ENCODE assay signal across 12 cellular contexts in the genomic region with DNA sequence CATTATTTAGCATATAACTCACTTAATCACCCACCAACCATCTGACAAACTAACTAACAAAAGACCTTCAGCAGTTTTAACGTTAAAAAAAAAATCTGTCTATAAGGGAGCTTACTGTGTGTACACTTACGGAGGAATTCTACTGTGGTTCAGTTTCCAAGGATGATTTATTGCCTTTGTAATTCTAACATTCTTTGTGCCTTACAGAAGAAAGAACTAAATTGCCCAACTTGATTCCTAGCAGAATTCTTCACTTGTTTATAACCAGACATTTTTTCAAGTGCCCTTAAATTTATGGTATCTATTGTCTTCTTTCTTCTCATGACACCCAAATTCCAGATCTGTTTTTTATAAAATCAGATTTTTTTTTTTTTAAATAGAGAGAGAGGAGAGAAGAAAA.
A peak's percentile ranks its signal among the peaks of the same experiment; 100 is the strongest.
DNase-seq lines count a peak whose midpoint lies in the region; ATAC-seq, FAIRE-seq and TF ChIP-seq lines count a peak whose summit lies in the region.
"Had no signal": no experiment of that assay in that cellular context is flagged by ENCODE, and none has a peak within 500 bp of the region (broad histone marks: within the 10 kb centered on the region; RNA-seq: fewer than 3 reads in every experiment).

No MANE protein-coding gene starts in this region.

- H3K27me3 ChIP-seq in breast epithelium = no peaks in the 10 kb centered on the region
- H3K27me3 ChIP-seq in gastroesophageal sphincter = no peaks in the 10 kb centered on the region

- BruUV-seq in MCF 10A (replicated peaks; lab: Mats Ljungman, UMichigan) = no TSS peak

- intact Hi-C loops in breast epithelium (cut with DNase I; ENCODE audit: low total_unique reads) (no loop called here), MCF 10A (cut with micrococcal nuclease) (no loop called here)

- H3K4me1 ChIP-seq in breast epithelium (no peaks in the 10 kb centered on the region), gastroesophageal sphincter (peaks cover 0 to 4% (median 0%) of the 10 kb centered on the region in 3 donors)

- no peak overlapping the region for H3K4me3 ChIP-seq in breast epithelium
- no peak overlapping the region for H3K4me3 ChIP-seq in gastroesophageal sphincter

- peak overlapping the region; percentile 22 to 48 for H3K27ac ChIP-seq in breast epithelium
- no peak overlapping the region for H3K27ac ChIP-seq in gastroesophageal sphincter

- TF ChIP-seq CTCF in breast epithelium (IDR thresholded peaks at IDR 0.05) (no peak), MCF 10A (IDR thresholded peaks at IDR 0.05; ENCODE audit: unreplicated experiment) (no peak), gastroesophageal sphincter (IDR thresholded peaks at IDR 0.05) (no peak)

- POLR2A ChIA-PET in MCF 10A (lab: Yijun Ruan, JAX) = interaction anchor here (0.6 kb wide), 1 partner anchor 1037 kb away, joined by 3 read pairs; no protein-coding TSS in a partner anchor

- TF ChIP-seq POLR2A in breast epithelium (IDR thresholded peaks at IDR 0.05) = no peak
- no peak for TF ChIP-seq POLR2A in gastroesophageal sphincter (IDR thresholded peaks at IDR 0.05)

- H3K9me3 ChIP-seq in breast epithelium (no peaks in the 10 kb centered on the region), gastroesophageal sphincter (no peaks in the 10 kb centered on the region)

- ATAC-seq in gastroesophageal sphincter = peak; percentile 86
- ATAC-seq: natural killer cell had no signal

- CTCF ChIA-PET in MCF 10A (lab: Yijun Ruan, JAX) = no interaction called here

- H3K27me3 Mint-ChIP-seq in MCF 10A (ENCODE audit: insufficient read depth, unreplicated experiment) = no peaks in the 10 kb centered on the region

- no peak overlapping the region for H3K4me3 Mint-ChIP-seq in MCF 10A (ENCODE audit: unreplicated experiment)
- H3K4me3 Mint-ChIP-seq: natural killer cell had no signal

- TF ChIP-seq EP300 in gastroesophageal sphincter (IDR thresholded peaks at IDR 0.05) = no peak

- WGBS in gastroesophageal sphincter (ENCODE audit: low coverage in 1 of 2), 2 donors = 4 to 13% methylated on average over 2 of the region's 2 CpGs

- H3K4me1 Mint-ChIP-seq in MCF 10A (ENCODE audit: insufficient read depth, unreplicated experiment) = peaks cover 4% of the 10 kb centered on the region
- H3K4me1 Mint-ChIP-seq: natural killer cell had no signal

- H3K36me3 ChIP-seq in breast epithelium (no peaks in the 10 kb centered on the region), gastroesophageal sphincter (no peaks in the 10 kb centered on the region)

- H3K9me3 Mint-ChIP-seq in MCF 10A (ENCODE audit: unreplicated experiment) = no peaks in the 10 kb centered on the region
- H3K9me3 Mint-ChIP-seq: activated T-helper 2 cell treated with anti-CD3 and anti-CD28 coated beads, Interferon-gamma antibody, Interleukin-2, Interleukin-4, amounts not matched to agents 10 μg/mL and 5 μg/mL and 100 μg/mL, durations not matched to agents 14 hours and 24 hours and 36 hours had no signal

- H3K27ac Mint-ChIP-seq in MCF 10A (ENCODE audit: low read depth, unreplicated experiment) = no peak overlapping the region
- H3K27ac Mint-ChIP-seq: activated T-helper 2 cell treated with anti-CD3 and anti-CD28 coated beads, Interferon-gamma antibody, Interleukin-2, Interleukin-4, amounts not matched to agents 10 μg/mL and 5 μg/mL and 100 μg/mL, durations not matched to agents 14 hours and 24 hours and 36 hours; natural killer cell had no signal

- H3K36me3 Mint-ChIP-seq in MCF 10A (ENCODE audit: insufficient read depth, unreplicated experiment) = no peaks in the 10 kb centered on the region
- H3K36me3 Mint-ChIP-seq: natural killer cell had no signal

- DNase-seq in breast epithelium (ENCODE audit: low spot score in 2 of 2) (no peak), MCF 10A (ENCODE audit: unreplicated experiment) (no peak), SW480 (ENCODE audit: low spot score) (peak; percentile 35), urothelium cell line (ENCODE audit: low spot score) (peak; percentile 35), NCI-H1417 treated with DMSO at 0.1 percent for 48 hours (lab: John Stamatoyannopoulos, UW) (no peak), NCI-H2029 (lab: John Stamatoyannopoulos, UW) (no peak), DMS79 treated with DMSO at 0.1 percent for 48 hours (lab: John Stamatoyannopoulos, UW) (no peak)
- DNase-seq: activated CD4-positive, alpha-beta T cell treated with anti-CD3 and anti-CD28 coated beads for 1 hour; cortex of kidney; natural killer cell had no signal

- no peak for FAIRE-seq in urothelium cell line (lab: Jason Lieb, UNC)

Comparison
In these comparisons a context has a peak if more than half of its experiments do, and no peak if none do; other contexts are left out.
1. DNase-seq: peak in SW480 (single experiment) and urothelium cell line (single experiment); none in breast epithelium (0 of 2), MCF 10A (single experiment), NCI-H1417 treated with DMSO at 0.1 percent for 48 hours (single experiment), NCI-H2029 (single experiment) and DMS79 treated with DMSO at 0.1 percent for 48 hours (single experiment).
2. H3K27ac ChIP-seq: peak in breast epithelium (2 of 2); none in gastroesophageal sphincter (0 of 4).